Comparison of ENCODE assay signal across 20 cellular contexts in the genomic region with DNA sequence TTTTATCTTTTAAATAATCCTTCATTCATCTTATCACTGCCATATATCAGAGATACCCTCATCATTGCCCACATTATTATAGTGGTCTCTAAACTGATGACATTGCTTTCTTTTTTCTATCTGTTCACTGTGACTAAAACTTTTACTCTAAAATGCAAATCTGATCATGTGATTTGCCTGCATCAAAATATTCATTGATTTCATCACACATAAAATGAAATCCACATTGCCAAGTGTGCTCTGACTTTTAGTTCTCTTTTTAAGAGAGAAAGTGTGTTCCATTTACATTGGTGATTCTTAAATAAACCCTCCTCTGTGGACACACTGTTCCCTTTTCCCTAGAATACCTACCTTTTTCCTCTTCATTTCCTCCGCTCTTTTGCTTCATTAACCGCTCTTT. TPM values are rescaled to one million over a fixed set of nuclear protein-coding genes. Genes with fewer than 3 reads are reported as not detected.
A peak's percentile ranks its signal among the peaks of the same experiment; 100 is the strongest.
DNase-seq lines count a peak whose midpoint lies in the region; ATAC-seq, FAIRE-seq and TF ChIP-seq lines count a peak whose summit lies in the region.
"Had no signal": no experiment of that assay in that cellular context is flagged by ENCODE, and none has a peak within 500 bp of the region (broad histone marks: within the 10 kb centered on the region; RNA-seq: fewer than 3 reads in every experiment).

No MANE protein-coding gene starts in this region.

- in situ Hi-C loops in GM12878 (cut with MboI): no loop called here

- CTCF ChIA-PET in GM12878 (lab: Yijun Ruan, JAX): no interaction called here

- H2AFZ ChIP-seq in GM12878 (ENCODE audit: control insufficient read depth, low read depth, low read length): no peak overlapping the region

- peak overlapping the region; percentile 90 for H3K27ac Mint-ChIP-seq in activated naive CD4-positive, alpha-beta T cell treated with anti-CD3 and anti-CD28 coated beads, Interleukin-2, amount 50 U/mL, for 24 hours
- H3K27ac Mint-ChIP-seq in stimulated activated naive CD8-positive, alpha-beta T cell treated with anti-CD3 and anti-CD28 coated beads, Interleukin-15, amount 100 ng/mL, for 72 hours: peak overlapping the region in 1 of 2 donors; percentile 89

- H3K9me3 Mint-ChIP-seq in activated naive CD4-positive, alpha-beta T cell treated with anti-CD3 and anti-CD28 coated beads, Interleukin-2, amount 50 U/mL, for 24 hours: no peaks in the 10 kb centered on the region
- no peaks in the 10 kb centered on the region for H3K9me3 Mint-ChIP-seq in stimulated activated naive CD8-positive, alpha-beta T cell treated with anti-CD3 and anti-CD28 coated beads, Interleukin-15, amount 100 ng/mL, for 72 hours

- WGBS in GM12878 (ENCODE audit: insufficient coverage, insufficient replicate concordance, low lambda C conversion rate, missing lambda C conversion rate): 100% methylated on average over 2 of the region's 2 CpGs

- TF ChIP-seq CTCF in GM12878 (IDR thresholded peaks at IDR 0.05 in 2 of 3, conservative IDR thresholded peaks at IDR 0.05 in 1 of 3; ENCODE audit: control insufficient read depth in 2 of 3, extremely low read depth in 1 of 3, insufficient read depth in 1 of 3, low read depth in 3 of 3, low read length in 3 of 3): no peak

- FAIRE-seq in GM12878 (lab: Jason Lieb, UNC): no peak
- FAIRE-seq: colon had no signal

- SMC1A ChIA-PET in GM12878 (lab: Charles Lee; ENCODE audit: uncharacterized antibody, unreplicated experiment): interaction anchor here (0.6 kb wide), 1 partner anchor 110 kb away, joined by 3 read pairs; no protein-coding TSS in a partner anchor

- H3K79me2 ChIP-seq in GM12878 (ENCODE audit: control insufficient read depth, insufficient read depth, low read length): peaks cover 84% of the 10 kb centered on the region

- no peak for ATAC-seq in GM12878
- ATAC-seq in stimulated activated naive CD8-positive, alpha-beta T cell treated with anti-CD3 and anti-CD28 coated beads, Interleukin-15, amount 100 ng/mL, for 72 hours: no peak
- ATAC-seq in HG03196 (IDR thresholded peaks at IDR 0.05; ENCODE audit: unreplicated experiment): no peak
- ATAC-seq: left cardiac atrium, sciatic nerve had no signal

- no peak for TF ChIP-seq RAD21 in GM12878 (IDR thresholded peaks at IDR 0.05; ENCODE audit: insufficient read depth, low read depth, low read length)

- peaks cover 2% of the 10 kb centered on the region; the same call in 1 of the 3 replicates for H3K9me3 ChIP-seq in GM12878 (replicated peaks; ENCODE audit: control insufficient read depth, insufficient read depth, low read length)
- H3K9me3 ChIP-seq: vagina had no signal

- no peak overlapping the region for H3K9ac ChIP-seq in GM12878 (ENCODE audit: control insufficient read depth, insufficient read depth, low read length)

- RAD21 ChIA-PET in GM12878 (lab: Charles Lee; ENCODE audit: unreplicated experiment): no interaction called here

- POLR2A ChIA-PET in GM12878 (lab: Charles Lee): interaction anchor here (1.3 kb wide), 1 partner anchor 83 kb away, joined by 3 read pairs; no protein-coding TSS in a partner anchor

- no TSS peak for BruUV-seq in GM12878 (replicated peaks; lab: Mats Ljungman, UMichigan)

- peak overlapping the region; percentile 38; the same call in 1 of the 2 replicates for H3K4me3 ChIP-seq in GM12878
- H3K4me3 ChIP-seq: vagina had no signal

- H3K36me3 Mint-ChIP-seq in activated naive CD4-positive, alpha-beta T cell treated with anti-CD3 and anti-CD28 coated beads, Interleukin-2, amount 50 U/mL, for 24 hours: peaks cover 44% of the 10 kb centered on the region

- H3K4me1 ChIP-seq in GM12878 (ENCODE audit: control insufficient read depth, insufficient read depth, low read length): peaks cover 9% of the 10 kb centered on the region

- H3K36me3 ChIP-seq in GM12878 (ENCODE audit: control insufficient read depth in 2 of 2, insufficient read depth in 2 of 2, low read length in 1 of 2): peaks cover 0 to 21% of the 10 kb centered on the region in 2 experiments; a peak in 2 of 4 replicates
- H3K36me3 ChIP-seq: vagina had no signal

- H3K27ac ChIP-seq in GM12878 (ENCODE audit: control insufficient read depth, insufficient read depth): no peak overlapping the region
- H3K27ac ChIP-seq: vagina had no signal

- no peaks in the 10 kb centered on the region for H3K27me3 Mint-ChIP-seq in activated naive CD4-positive, alpha-beta T cell treated with anti-CD3 and anti-CD28 coated beads, Interleukin-2, amount 50 U/mL, for 24 hours
- H3K27me3 Mint-ChIP-seq in stimulated activated naive CD8-positive, alpha-beta T cell treated with anti-CD3 and anti-CD28 coated beads, Interleukin-15, amount 100 ng/mL, for 72 hours: no peaks in the 10 kb centered on the region

- DNase-seq in activated naive CD4-positive, alpha-beta T cell (lab: John Stamatoyannopoulos, UW): no peak
- DNase-seq in NAMALWA (ENCODE audit: low spot score) (peak; percentile 40), GM12878 (ENCODE audit: low read depth, low spot score) (no peak), SHP77 treated with DMSO at 0.1 percent for 48 hours (lab: John Stamatoyannopoulos, UW) (no peak)
- no peak for DNase-seq in stimulated activated naive CD8-positive, alpha-beta T cell treated with anti-CD3 and anti-CD28 coated beads, Interleukin-15, amount 100 ng/mL, for 72 hours
- DNase-seq in activated CD8-positive, alpha-beta memory T cell treated with anti-CD3 and anti-CD28 coated beads, Interleukin-2, amount 50 U/mL, for 48 hours: no peak
- DNase-seq: activated CD4-positive, alpha-beta T cell treated with anti-CD3 and anti-CD28 coated beads for 4 hours; foreskin fibroblast; GF-D8; left cardiac atrium; midbrain; NCI-H1930; NCI-H510A treated with DMSO at 0.1 percent for 48 hours; Right ventricle myocardium superior; substantia nigra had no signal

- H3K4me3 Mint-ChIP-seq in activated naive CD4-positive, alpha-beta T cell treated with anti-CD3 and anti-CD28 coated beads, Interleukin-2, amount 50 U/mL, for 24 hours: peak overlapping the region; percentile 82
- peak overlapping the region; percentile 37 to 77 for H3K4me3 Mint-ChIP-seq in stimulated activated naive CD8-positive, alpha-beta T cell treated with anti-CD3 and anti-CD28 coated beads, Interleukin-15, amount 100 ng/mL, for 72 hours

- no peaks in the 10 kb centered on the region for H4K20me1 ChIP-seq in GM12878 (ENCODE audit: control insufficient read depth, insufficient read depth)

- intact Hi-C loops in GM12878 (cut with micrococcal nuclease; ENCODE audit: unreplicated experiment): loop anchor here (10.0 kb wide), 1 partner anchor 184 kb away; no protein-coding TSS in a partner anchor

- TF ChIP-seq EP300 in GM12878 (IDR thresholded peaks at IDR 0.05; ENCODE audit: borderline replicate concordance in 1 of 2, control insufficient read depth in 1 of 2, low read depth in 2 of 2, low read length in 2 of 2): no peak

- no peak for TF ChIP-seq POLR2A in GM12878 (IDR thresholded peaks at IDR 0.05; ENCODE audit: low read depth, low read length)

- peaks cover 62% of the 10 kb centered on the region for H3K4me1 Mint-ChIP-seq in activated naive CD4-positive, alpha-beta T cell treated with anti-CD3 and anti-CD28 coated beads, Interleukin-2, amount 50 U/mL, for 24 hours
- H3K4me1 Mint-ChIP-seq in stimulated activated naive CD8-positive, alpha-beta T cell treated with anti-CD3 and anti-CD28 coated beads, Interleukin-15, amount 100 ng/mL, for 72 hours: peaks cover 60% of the 10 kb centered on the region

- no peaks in the 10 kb centered on the region for H3K27me3 ChIP-seq in GM12878 (replicated peaks in 1 of 2; ENCODE audit: control insufficient read depth in 2 of 2, insufficient read depth in 2 of 2, low read length in 1 of 2)
- H3K27me3 ChIP-seq: vagina had no signal

- peak overlapping the region; percentile 50 for H3K4me2 ChIP-seq in GM12878 (ENCODE audit: control insufficient read depth, insufficient read depth)

TF ChIP-seq in GM12878, 131 proteins besides CTCF, POLR2A, EP300 and RAD21 (continues in another document):
- TF ChIP-seq E4F1 (IDR thresholded peaks at IDR 0.05; ENCODE audit: borderline replicate concordance, partially characterized antibody): no peak
- TF ChIP-seq CBX3 (IDR thresholded peaks at IDR 0.05; ENCODE audit: borderline replicate concordance, low read depth): no peak
- TF ChIP-seq HDGF (IDR thresholded peaks at IDR 0.05): no peak
- TF ChIP-seq SMAD5 (IDR thresholded peaks at IDR 0.05; ENCODE audit: low read depth): no peak

RNA-seq across cellular contexts. Expression of gene REL, which starts 7.5 kb away (rescaled TPM):
- total RNA-seq in GM12878 (2013; cell fraction: nucleolus; rRNA removed): 245 and 256 TPM in 2 replicates
- total RNA-seq in GM12878 (2014; rRNA removed): 35.5 and 41.1 TPM in 2 replicates
- total RNA-seq in GM12878 (2014; rRNA removed; fragmentation: Illumina TruSeq; extraction: Trizol): 48.9 and 53.0 TPM in 2 replicates
- 49.3 and 52.4 TPM in 2 replicates for total RNA-seq in GM12878 (2021)
- 13.0 TPM for polyA plus RNA-seq in GM12878 (2011; ENCODE audit: low read depth)
- polyA plus RNA-seq in GM12878 (2011; rRNA removed): 27.8 and 35.1 TPM in 2 replicates
- polyA plus RNA-seq in GM12878 (2011; cell fraction: cytosol; rRNA removed): 14.0 and 18.0 TPM in 2 replicates
- polyA plus RNA-seq in GM12878 (2011; cell fraction: nucleus; rRNA removed): 18.9 and 23.2 TPM in 2 replicates
- 11.0 and 15.9 TPM in 2 replicates for polyA plus RNA-seq in GM12878 (2012)
- polyA plus RNA-seq in GM12878 (2014; fragmentation: Illumina TruSeq; extraction: Trizol): 47.5 and 56.1 TPM in 2 replicates
- polyA plus RNA-seq in GM12878 (2014; fragmentation: Nextera tagmentation; extraction: Ambion mirVana): 10 to 100 TPM in 1 of 2 experiments, 1 to 10 TPM in 1; 6.3 to 17.7 TPM
- polyA plus RNA-seq in GM12878 (2014; rRNA removed): 20.2 and 25.4 TPM in 2 replicates
- 10 to 100 TPM; 21.9 to 25.4 TPM for polyA plus RNA-seq in GM12878 (2016; fragmentation: Nextera tagmentation; extraction: Ambion mirVana)
- 53.4 and 82.2 TPM in 2 replicates for polyA minus RNA-seq in GM12878 (2011; rRNA and poly(A)+ RNA removed)
- polyA minus RNA-seq in GM12878 (2011; cell fraction: cytosol; rRNA and poly(A)+ RNA removed): 21.5 and 23.4 TPM in 2 replicates
- polyA minus RNA-seq in GM12878 (2011; cell fraction: nucleus; rRNA and poly(A)+ RNA removed): 21.8 and 37.1 TPM in 2 replicates
